Comparison of ENCODE assay signal across 8 cellular contexts in the genomic region with DNA sequence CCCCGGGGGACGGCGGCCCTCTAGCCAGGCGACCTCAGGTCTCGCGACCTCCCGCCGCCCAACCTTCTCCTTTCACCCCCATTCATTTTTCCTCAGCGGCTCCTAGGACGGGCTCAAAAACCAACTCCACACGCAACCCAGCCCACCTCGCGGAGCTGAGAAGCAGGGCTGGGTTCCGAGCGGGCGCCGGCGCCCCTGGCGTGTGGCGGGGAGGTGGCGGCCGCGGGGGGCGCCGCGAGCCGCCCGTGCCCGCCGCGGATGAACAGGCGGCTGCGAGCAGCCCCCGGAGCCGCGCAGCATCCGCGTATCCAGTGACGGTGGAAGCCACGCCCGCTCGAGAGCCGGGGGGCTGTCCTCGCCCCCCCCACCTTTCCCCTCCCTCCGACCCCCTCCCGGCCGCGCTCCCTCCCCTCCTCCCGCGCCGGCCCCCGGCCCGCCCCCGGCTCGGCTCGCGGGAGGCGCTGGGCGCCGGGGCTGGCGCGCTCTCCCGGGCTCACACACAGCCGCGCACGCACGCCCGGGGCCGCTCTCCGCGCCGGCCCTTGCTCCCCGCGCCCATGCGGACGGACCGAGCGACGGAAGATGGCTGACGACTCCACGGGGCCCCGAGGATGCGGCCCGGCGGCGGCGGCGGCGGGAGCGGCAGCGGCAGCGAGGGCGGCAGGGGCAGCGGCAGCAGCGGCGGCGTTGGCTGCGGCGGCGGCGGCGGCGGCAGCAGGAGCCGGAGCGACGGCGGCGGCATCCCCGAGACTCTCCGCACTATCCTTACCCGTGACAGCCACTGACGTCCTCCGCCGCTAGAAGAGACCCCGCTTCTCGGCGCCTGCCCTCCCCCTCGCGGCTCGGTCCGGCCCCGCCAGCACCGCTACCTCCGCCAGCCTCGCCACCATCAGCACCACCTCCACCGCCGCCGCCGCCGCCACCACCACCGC. TPM values are rescaled to one million over a fixed set of nuclear protein-coding genes. Genes with fewer than 3 reads are reported as not detected.
A peak's percentile ranks its signal among the peaks of the same experiment; 100 is the strongest.
DNase-seq lines count a peak whose midpoint lies in the region; ATAC-seq and TF ChIP-seq lines count a peak whose summit lies in the region.

A gene with protein sequence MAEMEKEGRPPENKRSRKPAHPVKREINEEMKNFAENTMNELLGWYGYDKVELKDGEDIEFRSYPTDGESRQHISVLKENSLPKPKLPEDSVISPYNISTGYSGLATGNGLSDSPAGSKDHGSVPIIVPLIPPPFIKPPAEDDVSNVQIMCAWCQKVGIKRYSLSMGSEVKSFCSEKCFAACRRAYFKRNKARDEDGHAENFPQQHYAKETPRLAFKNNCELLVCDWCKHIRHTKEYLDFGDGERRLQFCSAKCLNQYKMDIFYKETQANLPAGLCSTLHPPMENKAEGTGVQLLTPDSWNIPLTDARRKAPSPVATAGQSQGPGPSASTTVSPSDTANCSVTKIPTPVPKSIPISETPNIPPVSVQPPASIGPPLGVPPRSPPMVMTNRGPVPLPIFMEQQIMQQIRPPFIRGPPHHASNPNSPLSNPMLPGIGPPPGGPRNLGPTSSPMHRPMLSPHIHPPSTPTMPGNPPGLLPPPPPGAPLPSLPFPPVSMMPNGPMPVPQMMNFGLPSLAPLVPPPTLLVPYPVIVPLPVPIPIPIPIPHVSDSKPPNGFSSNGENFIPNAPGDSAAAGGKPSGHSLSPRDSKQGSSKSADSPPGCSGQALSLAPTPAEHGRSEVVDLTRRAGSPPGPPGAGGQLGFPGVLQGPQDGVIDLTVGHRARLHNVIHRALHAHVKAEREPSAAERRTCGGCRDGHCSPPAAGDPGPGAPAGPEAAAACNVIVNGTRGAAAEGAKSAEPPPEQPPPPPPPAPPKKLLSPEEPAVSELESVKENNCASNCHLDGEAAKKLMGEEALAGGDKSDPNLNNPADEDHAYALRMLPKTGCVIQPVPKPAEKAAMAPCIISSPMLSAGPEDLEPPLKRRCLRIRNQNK (plus strand): TSS at position 482 of the 932 bp plus-strand sequence. CDS start 500 bp downstream, outside the sequence.

- whole genome bisulfite sequencing in endodermal cell (ENCODE audit: insufficient coverage in 1 of 2, insufficient read length in 1 of 2), 2 experiments, result 0% methylated on average over 21 to 116 of the region's 131 CpGs
- whole genome bisulfite sequencing in mesendoderm (ENCODE audit: extremely low coverage, insufficient coverage, low lambda C conversion rate), result no CpG with 5 or more reads among the region's 131 CpGs

- TF ChIP-seq CTCF in endodermal cell (conservative IDR thresholded peaks at IDR 0.05), result peak; percentile 33

- H2BK5ac ChIP-seq in mesendoderm (ENCODE audit: low read length), result no peak within 1 kb of the TSS

- H3K79me2 ChIP-seq in mesendoderm (ENCODE audit: control insufficient read depth, insufficient read depth, low read length), result no peaks in the 10 kb centered on the region

- H3K4me2 ChIP-seq in mesendoderm (ENCODE audit: low read length), result peak within 1 kb of the TSS; percentile 98

- CTCF ChIA-PET in activated CD4-positive, alpha-beta memory T cell treated with anti-CD3 and anti-CD28 coated beads, Interleukin-2, amount 10 ng/mL, durations not matched to agents 7 days and 5 days (lab: Charles Lee), result interaction anchor here (0.7 to 1.7 kb wide), 3 partner anchors 9 to 374 kb away, joined by 3 to 5 read pairs (median 3); partner anchors contain the start of genes BEND3 and PDSS2

- H3K36me3 Mint-ChIP-seq in activated CD4-positive, alpha-beta memory T cell treated with anti-CD3 and anti-CD28 coated beads, Interleukin-2, amount 10 ng/mL, durations not matched to agents 7 days and 5 days (ENCODE audit: low read depth), result no peaks in the 10 kb centered on the region
- H3K36me3 Mint-ChIP-seq in endodermal cell (ENCODE audit: low read depth), result no peaks in the 10 kb centered on the region

- H4K8ac ChIP-seq in mesendoderm (ENCODE audit: low read depth, low read length), result no peak within 1 kb of the TSS

- peak; percentile 42 for ATAC-seq in GM21619 (IDR thresholded peaks at IDR 0.05; ENCODE audit: unreplicated experiment)
- no peak for ATAC-seq in HG03039 (IDR thresholded peaks at IDR 0.05; ENCODE audit: unreplicated experiment)

- peak within 1 kb of the TSS; percentile 15 for H3K23ac ChIP-seq in mesendoderm (ENCODE audit: low read length)

- no peak within 1 kb of the TSS for H2BK120ac ChIP-seq in mesendoderm (ENCODE audit: low read depth, low read length)

- H2AK5ac ChIP-seq in mesendoderm (ENCODE audit: low read length), result no peak within 1 kb of the TSS

- peak within 1 kb of the TSS; percentile 77 for H3K4me3 Mint-ChIP-seq in activated CD4-positive, alpha-beta memory T cell treated with anti-CD3 and anti-CD28 coated beads, Interleukin-2, amount 10 ng/mL, durations not matched to agents 7 days and 5 days
- peak within 1 kb of the TSS; percentile 68 for H3K4me3 Mint-ChIP-seq in endodermal cell

- H3K18ac ChIP-seq in mesendoderm (ENCODE audit: low read length), result peak within 1 kb of the TSS; percentile 60

- H3K4me3 ChIP-seq in endodermal cell (ENCODE audit: low read length) (peak within 1 kb of the TSS; percentile 80), mesendoderm (ENCODE audit: low read length) (peak within 1 kb of the TSS; percentile 46)

- H2BK15ac ChIP-seq in mesendoderm (replicated peaks; ENCODE audit: low read depth), result no peak within 1 kb of the TSS

- H3K27ac ChIP-seq in endodermal cell (ENCODE audit: low read depth, low read length) (peak within 1 kb of the TSS; percentile 74), mesendoderm (ENCODE audit: low read depth, low read length) (no peak within 1 kb of the TSS)

- H3K27me3 ChIP-seq in endodermal cell (ENCODE audit: control insufficient read depth, insufficient read depth, low read length, poor library complexity, severe bottlenecking) (peaks cover 63% of the 10 kb centered on the region), mesendoderm (ENCODE audit: insufficient read depth, low read length, poor library complexity) (peaks cover 15% of the 10 kb centered on the region)

- H3K4me1 Mint-ChIP-seq in activated CD4-positive, alpha-beta memory T cell treated with anti-CD3 and anti-CD28 coated beads, Interleukin-2, amount 10 ng/mL, durations not matched to agents 7 days and 5 days, result peaks cover 24% of the 10 kb centered on the region
- peaks cover 12% of the 10 kb centered on the region for H3K4me1 Mint-ChIP-seq in endodermal cell

- no peaks in the 10 kb centered on the region for H3K9me3 ChIP-seq in endodermal cell (ENCODE audit: control insufficient read depth, low read length)

- H3K9me3 Mint-ChIP-seq in activated CD4-positive, alpha-beta memory T cell treated with anti-CD3 and anti-CD28 coated beads, Interleukin-2, amount 10 ng/mL, durations not matched to agents 7 days and 5 days, result no peaks in the 10 kb centered on the region
- no peaks in the 10 kb centered on the region for H3K9me3 Mint-ChIP-seq in endodermal cell

- DNase-seq in COLO668 (lab: John Stamatoyannopoulos, UW; ENCODE audit: unreplicated experiment), result peak; percentile 71
- DNase-seq in NCI-H2171 treated with DMSO at 0.1 percent for 48 hours (lab: John Stamatoyannopoulos, UW), result peak; percentile 75
- DNase-seq in activated CD4-positive, alpha-beta memory T cell treated with anti-CD3 and anti-CD28 coated beads, Interleukin-2, amount 10 ng/mL, durations not matched to agents 7 days and 5 days, result peak; percentile 31
- peak; percentile 83 for DNase-seq in endodermal cell
- peak; percentile 61 for DNase-seq in mesendoderm
- peak; percentile 16 to 56 (median 30) for DNase-seq in stimulated activated naive CD4-positive, alpha-beta T cell (lab: John Stamatoyannopoulos, UW)

- H3K9ac ChIP-seq in endodermal cell (ENCODE audit: extremely low read depth, low read length, poor library complexity, severe bottlenecking) (peak within 1 kb of the TSS; percentile 4), mesendoderm (ENCODE audit: low read length) (peak within 1 kb of the TSS; percentile 50)

- H3K56ac ChIP-seq in mesendoderm (ENCODE audit: low read length), result peak within 1 kb of the TSS; percentile 72

- H3K79me1 ChIP-seq in mesendoderm (ENCODE audit: low read length), result no peaks in the 10 kb centered on the region

- no peak within 1 kb of the TSS for H3K4ac ChIP-seq in mesendoderm (ENCODE audit: low read depth, low read length)

- peaks cover 7% of the 10 kb centered on the region for H3K4me1 ChIP-seq in endodermal cell (ENCODE audit: control insufficient read depth, insufficient read depth, low read length)
- peaks cover 10% of the 10 kb centered on the region for H3K4me1 ChIP-seq in mesendoderm (ENCODE audit: control insufficient read depth, low read depth, low read length)

- H3K36me3 ChIP-seq in endodermal cell (ENCODE audit: control insufficient read depth, insufficient read depth, low read length), result no peaks in the 10 kb centered on the region
- H3K36me3 ChIP-seq in mesendoderm (ENCODE audit: control insufficient read depth, insufficient read depth, low read length), result no peaks in the 10 kb centered on the region

- POLR2A ChIA-PET in activated CD4-positive, alpha-beta memory T cell treated with anti-CD3 and anti-CD28 coated beads, Interleukin-2, amount 10 ng/mL, durations not matched to agents 7 days and 5 days (lab: Charles Lee), result no interaction called here

- no peak within 1 kb of the TSS for H4K5ac ChIP-seq in mesendoderm (ENCODE audit: low read length)

- H3K27ac Mint-ChIP-seq in activated CD4-positive, alpha-beta memory T cell treated with anti-CD3 and anti-CD28 coated beads, Interleukin-2, amount 10 ng/mL, durations not matched to agents 7 days and 5 days, result no peak within 1 kb of the TSS
- no peak within 1 kb of the TSS for H3K27ac Mint-ChIP-seq in endodermal cell

- peaks cover 50% of the 10 kb centered on the region for H3K27me3 Mint-ChIP-seq in activated CD4-positive, alpha-beta memory T cell treated with anti-CD3 and anti-CD28 coated beads, Interleukin-2, amount 10 ng/mL, durations not matched to agents 7 days and 5 days
- peaks cover 39% of the 10 kb centered on the region for H3K27me3 Mint-ChIP-seq in endodermal cell (ENCODE audit: insufficient read depth)

RNA-seq across cellular contexts. Expression of the gene that starts here (rescaled TPM):
- total RNA-seq in activated CD4-positive, alpha-beta memory T cell treated with anti-CD3 and anti-CD28 coated beads, Interleukin-2, amount 10 ng/mL, durations not matched to agents 7 days and 5 days, result under 1 TPM; 0.33 to 0.38 TPM
- 1 to 10 TPM; 1.5 to 1.9 TPM for total RNA-seq in endodermal cell
- 11.8 TPM for polyA plus RNA-seq in endodermal cell (2013, experiment 1 of 2)
- polyA plus RNA-seq in endodermal cell (2013, experiment 2 of 2), result 14.2 TPM
- polyA plus RNA-seq in mesendoderm (2013, experiment 1 of 2), result 1.5 TPM
- 1.6 TPM for polyA plus RNA-seq in mesendoderm (2013, experiment 2 of 2)

Comparison
In these comparisons a context has a peak if more than half of its experiments do, and no peak if none do; other contexts are left out.
1. Peak in DNase-seq in activated CD4-positive, alpha-beta memory T cell treated with anti-CD3 and anti-CD28 coated beads, Interleukin-2, amount 10 ng/mL, durations not matched to agents 7 days and 5 days; RNA of the gene not detected or under 1 TPM.
2. DNase-seq: peak in every context shown above with its lines; median percentile 83 in endodermal cell; 75 in NCI-H2171 treated with DMSO at 0.1 percent for 48 hours; 71 in COLO668; 61 in mesendoderm; 31 in activated CD4-positive, alpha-beta memory T cell treated with anti-CD3 and anti-CD28 coated beads, Interleukin-2, amount 10 ng/mL, durations not matched to agents 7 days and 5 days; 30 in stimulated activated naive CD4-positive, alpha-beta T cell.